ENCODE assay signal across 15 cellular contexts in the genomic region with DNA sequence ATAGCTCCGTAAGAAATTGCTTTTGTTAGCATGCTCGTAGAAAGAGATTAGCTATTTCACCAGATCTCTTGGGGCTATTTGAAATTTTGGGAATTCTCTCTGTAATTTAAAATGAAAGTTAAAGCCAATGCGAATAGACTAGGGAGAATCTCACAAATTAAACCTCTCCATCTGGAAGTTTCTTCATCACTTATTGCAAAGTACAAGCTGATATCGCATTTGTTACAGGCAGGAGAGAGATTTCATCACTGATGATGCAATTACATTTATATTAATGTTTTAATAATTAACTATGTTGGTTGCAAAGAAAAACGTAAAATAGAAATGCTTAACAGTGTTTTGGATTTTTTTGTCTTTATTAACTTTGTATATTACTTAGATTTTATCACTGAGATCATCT. TPM values are rescaled to one million over a fixed set of nuclear protein-coding genes. Genes with fewer than 3 reads are reported as not detected.
A peak's percentile ranks its signal among the peaks of the same experiment; 100 is the strongest.
DNase-seq lines count a peak whose midpoint lies in the region; TF ChIP-seq lines count a peak whose summit lies in the region.
"Had no signal": no experiment of that assay in that cellular context is flagged by ENCODE, and none has a peak within 500 bp of the region (broad histone marks: within the 10 kb centered on the region; RNA-seq: fewer than 3 reads in every experiment).

No MANE protein-coding gene starts in this region.

- intact Hi-C loops in activated naive CD4-positive, alpha-beta T cell treated with anti-CD3 and anti-CD28 coated beads for 36 hours (cut with micrococcal nuclease), result loop anchor here (1.0 to 2.0 kb wide), 4 partner anchors 560 to 920 kb away; no protein-coding TSS in a partner anchor

- TF ChIP-seq CTCF in glutamatergic neuron (IDR thresholded peaks at IDR 0.05; ENCODE audit: partially characterized antibody, unreplicated experiment) (no peak), mesothelial cell of epicardium (IDR thresholded peaks at IDR 0.05; ENCODE audit: unreplicated experiment) (no peak)

- H3K4me1 Mint-ChIP-seq in glutamatergic neuron (ENCODE audit: low read depth, unreplicated experiment) (peaks cover 32% of the 10 kb centered on the region), mesothelial cell of epicardium (peaks cover 27% of the 10 kb centered on the region)
- H3K4me1 Mint-ChIP-seq in activated naive CD4-positive, alpha-beta T cell treated with anti-CD3 and anti-CD28 coated beads for 36 hours (ENCODE audit: low read depth), result peaks cover 2% of the 10 kb centered on the region
- H3K4me1 Mint-ChIP-seq: CD8-positive, alpha-beta memory T cell had no signal

- CTCF ChIA-PET in activated naive CD4-positive, alpha-beta T cell treated with anti-CD3 and anti-CD28 coated beads for 36 hours (lab: Charles Lee), result interaction anchor here (1.4 to 1.7 kb wide), 2 partner anchors 10 to 13 kb away, joined by 5 to 8 read pairs; a partner anchor contains a TSS

- H3K27me3 Mint-ChIP-seq in glutamatergic neuron (ENCODE audit: unreplicated experiment) (no peaks in the 10 kb centered on the region), mesothelial cell of epicardium (ENCODE audit: low read depth) (no peaks in the 10 kb centered on the region)
- H3K27me3 Mint-ChIP-seq in activated naive CD4-positive, alpha-beta T cell treated with anti-CD3 and anti-CD28 coated beads for 36 hours (ENCODE audit: low read depth), result peaks cover 9% of the 10 kb centered on the region
- H3K27me3 Mint-ChIP-seq: CD4-positive, alpha-beta T cell; CD8-positive, alpha-beta memory T cell had no signal

- H3K4me3 Mint-ChIP-seq in glutamatergic neuron (ENCODE audit: unreplicated experiment) (no peak overlapping the region), mesothelial cell of epicardium (no peak overlapping the region)
- H3K4me3 Mint-ChIP-seq in activated naive CD4-positive, alpha-beta T cell treated with anti-CD3 and anti-CD28 coated beads for 36 hours, result no peak overlapping the region
- H3K4me3 Mint-ChIP-seq: CD14-positive monocyte; CD4-positive, alpha-beta T cell; CD8-positive, alpha-beta memory T cell; GM23338; H9 had no signal

- H3K9me3 Mint-ChIP-seq in glutamatergic neuron (ENCODE audit: unreplicated experiment), result peaks cover 2% of the 10 kb centered on the region
- peaks cover 17% of the 10 kb centered on the region for H3K9me3 Mint-ChIP-seq in mesothelial cell of epicardium
- no peaks in the 10 kb centered on the region for H3K9me3 Mint-ChIP-seq in activated naive CD4-positive, alpha-beta T cell treated with anti-CD3 and anti-CD28 coated beads for 36 hours

- H3K36me3 Mint-ChIP-seq in glutamatergic neuron (ENCODE audit: unreplicated experiment) (peaks cover 5% of the 10 kb centered on the region), mesothelial cell of epicardium (peaks cover 8% of the 10 kb centered on the region)
- no peaks in the 10 kb centered on the region for H3K36me3 Mint-ChIP-seq in activated naive CD4-positive, alpha-beta T cell treated with anti-CD3 and anti-CD28 coated beads for 36 hours (ENCODE audit: low read depth)
- H3K36me3 Mint-ChIP-seq: CD14-positive monocyte; CD8-positive, alpha-beta memory T cell had no signal

- H3K27ac Mint-ChIP-seq in glutamatergic neuron (ENCODE audit: unreplicated experiment) (peak overlapping the region; percentile 69), mesothelial cell of epicardium (peak overlapping the region; percentile 26)
- H3K27ac Mint-ChIP-seq in activated naive CD4-positive, alpha-beta T cell treated with anti-CD3 and anti-CD28 coated beads for 36 hours, result no peak overlapping the region
- H3K27ac Mint-ChIP-seq: CD4-positive, alpha-beta T cell; CD8-positive, alpha-beta memory T cell; GM23338 had no signal

- peak; percentile 11 for DNase-seq in amniotic epithelial cell (ENCODE audit: low read depth)
- no peak for DNase-seq in glutamatergic neuron
- DNase-seq in mesothelial cell of epicardium (ENCODE audit: low spot score in 2 of 2, unreplicated experiment in 2 of 2), result no peak
- no peak for DNase-seq in activated naive CD4-positive, alpha-beta T cell treated with anti-CD3 and anti-CD28 coated beads for 36 hours
- no peak for DNase-seq in stimulated activated CD4-positive, alpha-beta T cell treated with anti-CD3 and anti-CD28 coated beads, Interleukin-1b, Interleukin-23, amount 100 ng/mL, for 48 hours
- DNase-seq in activated T-cell treated with anti-CD3 and anti-CD28 coated beads for 4 hours, result no peak
- DNase-seq: 8988T; CD4-positive, alpha-beta T cell; CD8-positive, alpha-beta memory T cell; DMS79; EL; GDM1 had no signal

RNA-seq across cellular contexts. Expression of a gene that starts 12.9 kb away (rescaled TPM):
- total RNA-seq in glutamatergic neuron (ENCODE audit: unreplicated experiment), result 110 TPM
- total RNA-seq in mesothelial cell of epicardium, result 66.8 to 69.0 TPM (median 67.0 TPM) in 3 replicates
- not detected for total RNA-seq in activated naive CD4-positive, alpha-beta T cell treated with anti-CD3 and anti-CD28 coated beads for 36 hours
- total RNA-seq: CD8-positive, alpha-beta memory T cell; H9 had no signal

Comparison
In these comparisons a context has a peak if more than half of its experiments do, and no peak if none do; other contexts are left out.
1. RNA of a gene that starts 12.9 kb away (total RNA-seq): 110 TPM in glutamatergic neuron (single experiment) and 66.8 to 69.0 TPM in mesothelial cell of epicardium; not detected in activated naive CD4-positive, alpha-beta T cell treated with anti-CD3 and anti-CD28 coated beads for 36 hours; every median in the first group is over 10 times any median in the second.